In the genomic region with DNA sequence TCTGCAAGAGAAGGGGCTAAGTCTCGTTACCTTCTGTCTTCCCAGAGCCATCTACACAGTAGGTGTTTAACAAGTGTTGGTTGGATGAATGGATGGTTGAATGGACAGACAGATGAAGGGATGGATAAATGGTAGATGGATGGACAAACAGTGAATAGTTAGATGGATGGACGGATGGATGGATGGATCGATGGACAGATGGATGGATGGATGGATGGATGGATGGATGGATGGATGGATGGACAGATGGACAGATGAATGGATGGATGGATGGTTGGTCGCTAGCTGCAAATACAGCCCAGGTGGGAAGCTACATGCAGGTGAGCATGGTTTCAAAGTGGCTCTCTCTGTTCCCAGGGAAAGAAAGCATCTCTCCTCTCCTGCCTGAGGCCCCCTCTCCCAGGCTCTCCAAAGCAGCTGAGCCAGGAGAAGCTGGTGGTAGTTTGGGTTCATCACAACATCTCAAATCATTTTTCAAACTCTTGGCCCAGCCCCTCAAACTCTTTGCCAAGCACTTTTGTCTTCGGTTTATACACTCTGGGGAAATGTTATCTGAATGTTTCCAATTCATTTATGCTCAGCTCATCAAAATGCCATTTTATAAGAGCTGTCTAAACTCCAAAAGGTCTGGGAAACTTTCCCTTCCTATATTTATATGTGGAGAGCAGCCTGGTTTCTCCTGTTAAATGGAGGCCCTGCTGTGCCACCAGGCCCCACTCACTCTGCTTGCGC, we compare ENCODE assay signal across 26 cellular contexts.
"Had no signal": no experiment of that assay in that cellular context is flagged by ENCODE, and none has a peak within 500 bp of the region (broad histone marks: within the 10 kb centered on the region; RNA-seq: fewer than 3 reads in every experiment).

No MANE protein-coding gene starts in this region.

- H3K9me3 ChIP-seq: adrenal gland, body of pancreas, Peyer's patch, SJCRH30 had no signal

- ATAC-seq: activated T-cell treated with anti-CD3 and anti-CD28 coated beads, Interleukin-2, amount 50 U/mL, for 72 hours; body of pancreas; SK-N-SH treated with all-trans-retinoic acid at 6 μM for 48 hours had no signal

- H3K27ac ChIP-seq: adrenal gland, body of pancreas, Peyer's patch, RWPE1, SJCRH30 had no signal

- H3K36me3 ChIP-seq: adrenal gland, Peyer's patch, SJCRH30 had no signal

- H3K4me3 ChIP-seq: adrenal gland, body of pancreas, Peyer's patch, SJCRH30 had no signal

- H3K4me1 ChIP-seq: adrenal gland, body of pancreas, Peyer's patch, SJCRH30 had no signal

- H3K27me3 ChIP-seq: adrenal gland, body of pancreas, Peyer's patch, SJCRH30 had no signal

- DNase-seq: activated B cell treated with CpG ODN at 0.5 μM for 24 hours; activated CD4-positive, alpha-beta memory T cell treated with anti-CD3 and anti-CD28 coated beads, Interleukin-2, amount 10 ng/mL, durations not matched to agents 7 days and 5 days; activated CD4-positive, alpha-beta T cell treated with anti-CD3 and anti-CD28 coated beads for 1 hour; activated CD4-positive, alpha-beta T cell treated with anti-CD3 and anti-CD28 coated beads, Interleukin-2, amount 10 ng/mL, durations not matched to agents 24 days and 14 days; activated naive CD4-positive, alpha-beta T cell treated with anti-CD3 and anti-CD28 coated beads, Interleukin-2, amount 50 U/mL, for 16 hours; activated naive CD8-positive, alpha-beta T cell treated with anti-CD3 and anti-CD28 coated beads, Interleukin-2, amount 10 ng/mL, durations not matched to agents 7 days and 5 days; activated T-cell treated with anti-CD3 and anti-CD28 coated beads, Interleukin-2, amount 50 U/mL, for 72 hours; adrenal gland; anterior cingulate cortex; body of pancreas; KG1; NCI-H1048; NCI-H1930; NCI-H2107; NCI-H2171 treated with DMSO at 0.1 percent for 48 hours; NCI-H226; NCI-H510A treated with DMSO at 0.1 percent for 48 hours; NCI-H69; NK-92 treated with Interleukin-12 subunit alpha and Interleukin-12 subunit beta, amount 100 ng/mL, for 24 hours; Peyer's patch; Right ventricle myocardium superior; SJCRH30; SW 1271; T-helper 9 cell had no signal
